In genomic region chr2:225173909-225174308, GRCh38 we compare ENCODE assay signal across 1 cellular context.
TF ChIP-seq lines count a peak whose summit lies in the region.

No MANE protein-coding gene starts in this region.

TF ChIP-seq in HepG2, 621 proteins besides CTCF, POLR2A, EP300 and RAD21 (continued from another document):
- TF ChIP-seq MNT (IDR thresholded peaks at IDR 0.05): peak; percentile 49; the same call in 1 of the 2 replicates
